8 cellular contexts compared by ENCODE assay signal in the genomic region with DNA sequence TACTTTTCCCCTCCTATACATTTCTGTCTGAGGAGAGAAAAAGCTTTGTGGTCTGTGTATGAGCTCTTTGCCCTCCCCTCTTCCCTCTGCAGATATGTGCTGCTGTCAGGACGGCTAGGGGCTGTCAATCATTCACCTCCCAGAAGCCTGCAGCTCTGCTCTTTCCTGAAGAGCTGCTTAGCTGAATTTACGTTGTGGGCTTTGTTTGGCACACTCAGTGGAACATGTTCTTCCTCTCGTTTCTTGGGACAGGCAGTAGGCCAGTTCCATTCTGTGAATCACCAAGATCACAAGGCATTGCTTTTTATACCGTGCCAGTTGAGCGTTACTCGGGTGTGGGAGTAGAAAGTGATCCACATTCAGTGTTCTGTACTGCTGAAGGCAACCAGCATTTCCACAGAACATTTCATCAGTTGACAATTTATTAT.
A peak's percentile ranks its signal among the peaks of the same experiment; 100 is the strongest.
DNase-seq lines count a peak whose midpoint lies in the region; ATAC-seq and TF ChIP-seq lines count a peak whose summit lies in the region.

No MANE protein-coding gene starts in this region.

- H3K79me2 ChIP-seq in hepatocyte = no peaks in the 10 kb centered on the region

- peaks cover 8% of the 10 kb centered on the region for H3K27me3 Mint-ChIP-seq in activated naive CD8-positive, alpha-beta T cell treated with anti-CD3 and anti-CD28 coated beads, Interleukin-2, amount 10 ng/mL, durations not matched to agents 7 days and 5 days

- H3K4me3 ChIP-seq in hepatocyte = no peak overlapping the region
- H3K4me3 ChIP-seq in spleen = no peak overlapping the region

- 51% methylated on average over 6 of the region's 6 CpGs for WGBS in hepatocyte (ENCODE audit: low lambda C conversion rate, missing lambda C conversion rate)
- WGBS in spleen, 5 donors = 21 to 36% (median 32%) methylated on average over 6 of the region's 6 CpGs

- peaks cover 3% of the 10 kb centered on the region for H3K36me3 Mint-ChIP-seq in activated naive CD8-positive, alpha-beta T cell treated with anti-CD3 and anti-CD28 coated beads, Interleukin-2, amount 10 ng/mL, durations not matched to agents 7 days and 5 days

- H3K4me2 ChIP-seq in hepatocyte = no peak overlapping the region

- no peaks in the 10 kb centered on the region for H3K9me3 Mint-ChIP-seq in activated naive CD8-positive, alpha-beta T cell treated with anti-CD3 and anti-CD28 coated beads, Interleukin-2, amount 10 ng/mL, durations not matched to agents 7 days and 5 days

- peaks cover 11% of the 10 kb centered on the region for H3K4me1 ChIP-seq in hepatocyte (ENCODE audit: insufficient read depth)
- H3K4me1 ChIP-seq in spleen = peaks cover 0 to 11% (median 7%) of the 10 kb centered on the region in 6 donors

- intact Hi-C loops in spleen (cut with DNase I; ENCODE audit: low total_unique reads) = no loop called here

- H3K27ac ChIP-seq in hepatocyte (peak overlapping the region; percentile 53), spleen (peak overlapping the region in 3 of 8 donors; percentile 4 to 16 (median 14))

- H3K4me1 Mint-ChIP-seq in activated naive CD8-positive, alpha-beta T cell treated with anti-CD3 and anti-CD28 coated beads, Interleukin-2, amount 10 ng/mL, durations not matched to agents 7 days and 5 days = peaks cover 28% of the 10 kb centered on the region

- H3K27me3 ChIP-seq in hepatocyte (no peaks in the 10 kb centered on the region), spleen (replicated peaks in 1 of 7) (no peaks in the 10 kb centered on the region)

- H4K20me1 ChIP-seq in hepatocyte (ENCODE audit: insufficient read depth, poor library complexity, severe bottlenecking) = no peaks in the 10 kb centered on the region

- no peaks in the 10 kb centered on the region for H3K9me2 ChIP-seq in hepatocyte (replicated peaks; ENCODE audit: insufficient read depth)

- H3K9me3 ChIP-seq in hepatocyte (ENCODE audit: low read depth) (no peaks in the 10 kb centered on the region), spleen (no peaks in the 10 kb centered on the region)

- peak overlapping the region; percentile 1 for H3K4me3 Mint-ChIP-seq in activated naive CD8-positive, alpha-beta T cell treated with anti-CD3 and anti-CD28 coated beads, Interleukin-2, amount 10 ng/mL, durations not matched to agents 7 days and 5 days

- H3K36me3 ChIP-seq in hepatocyte (replicated peaks; ENCODE audit: insufficient read depth, low read depth) = no peaks in the 10 kb centered on the region
- H3K36me3 ChIP-seq in spleen = no peaks in the 10 kb centered on the region

- peak; percentile 39 for ATAC-seq in activated naive CD8-positive, alpha-beta T cell treated with anti-CD3 and anti-CD28 coated beads, Interleukin-2, amount 10 ng/mL, durations not matched to agents 7 days and 5 days (ENCODE audit: low read depth)
- ATAC-seq in GM18520 (IDR thresholded peaks at IDR 0.05; ENCODE audit: unreplicated experiment) = no peak

- peak; percentile 16 for DNase-seq in stimulated activated CD4-positive, alpha-beta T cell treated with anti-CD3 and anti-CD28 coated beads, Interleukin-1b, Interleukin-23, amount 100 ng/mL, for 48 hours
- no peak for DNase-seq in stimulated activated CD4-positive, alpha-beta T cell treated with anti-CD3 and anti-CD28 coated beads, Interleukin-4, amount 100 ng/mL, for 1 hour
- no peak for DNase-seq in activated naive CD8-positive, alpha-beta T cell treated with anti-CD3 and anti-CD28 coated beads, Interleukin-2, amount 10 ng/mL, durations not matched to agents 7 days and 5 days
- DNase-seq in hepatocyte (ENCODE audit: low spot score) (peak; percentile 62), superior temporal gyrus (ENCODE audit: extremely low spot score) (peak; percentile 83), erythroblast (lab: John Stamatoyannopoulos, UW) (no peak), spleen (no peak)

- POLR2A ChIA-PET in activated naive CD8-positive, alpha-beta T cell treated with anti-CD3 and anti-CD28 coated beads, Interleukin-2, amount 10 ng/mL, durations not matched to agents 7 days and 5 days (lab: Charles Lee) = interaction anchor here (1.0 kb wide), 1 partner anchor 189 kb away, joined by 4 read pairs; no protein-coding TSS in a partner anchor

- no peak overlapping the region for H2AFZ ChIP-seq in hepatocyte

- no peak for TF ChIP-seq CTCF in hepatocyte (IDR thresholded peaks at IDR 0.05; ENCODE audit: poor library complexity)
- no peak for TF ChIP-seq CTCF in spleen (IDR thresholded peaks at IDR 0.05 in 8 of 11, conservative IDR thresholded peaks at IDR 0.05 in 3 of 11)

- no peak for TF ChIP-seq POLR2A in erythroblast (IDR thresholded peaks at IDR 0.05; ENCODE audit: low read length)
- no peak for TF ChIP-seq POLR2A in spleen (IDR thresholded peaks at IDR 0.05)

- H3K27ac Mint-ChIP-seq in activated naive CD8-positive, alpha-beta T cell treated with anti-CD3 and anti-CD28 coated beads, Interleukin-2, amount 10 ng/mL, durations not matched to agents 7 days and 5 days = no peak overlapping the region

Comparison
In these comparisons a context has a peak if more than half of its experiments do, and no peak if none do; other contexts are left out.
1. DNase-seq: peak in stimulated activated CD4-positive, alpha-beta T cell treated with anti-CD3 and anti-CD28 coated beads, Interleukin-1b, Interleukin-23, amount 100 ng/mL, for 48 hours (single experiment), hepatocyte (single experiment) and superior temporal gyrus (single experiment); none in stimulated activated CD4-positive, alpha-beta T cell treated with anti-CD3 and anti-CD28 coated beads, Interleukin-4, amount 100 ng/mL, for 1 hour (single experiment), activated naive CD8-positive, alpha-beta T cell treated with anti-CD3 and anti-CD28 coated beads, Interleukin-2, amount 10 ng/mL, durations not matched to agents 7 days and 5 days (single experiment), erythroblast (0 of 2) and spleen (single experiment).